ENCODE assay signal across 8 cellular contexts in genomic region chr5:51625224-51625968, GRCh38.
"Had no signal": no experiment of that assay in that cellular context is flagged by ENCODE, and none has a peak within 500 bp of the region (broad histone marks: within the 10 kb centered on the region; RNA-seq: fewer than 3 reads in every experiment).

No MANE protein-coding gene starts in this region.

- H3K4me3 ChIP-seq: GM12878 had no signal

- FAIRE-seq: G401.6, GM12878, GM12891, GM12892, GM18507, GM19239 had no signal

- ATAC-seq: GM12878 had no signal

- DNase-seq: GDM1, GF-D8 had no signal
